Comparison of ENCODE assay signal across 23 cellular contexts in genomic region chr10:104040382-104040781, GRCh38. TPM values are rescaled to one million over a fixed set of nuclear protein-coding genes. Genes with fewer than 3 reads are reported as not detected.
DNase-seq lines count a peak whose midpoint lies in the region; ATAC-seq and TF ChIP-seq lines count a peak whose summit lies in the region.
"Had no signal": no experiment of that assay in that cellular context is flagged by ENCODE, and none has a peak within 500 bp of the region (broad histone marks: within the 10 kb centered on the region; RNA-seq: fewer than 3 reads in every experiment).

No MANE protein-coding gene starts in this region.

- TF ChIP-seq POLR2A in IMR-90 (IDR thresholded peaks at IDR 0.05; ENCODE audit: low read depth, low read length) (no peak), vagina (IDR thresholded peaks at IDR 0.05) (no peak)

- no peaks in the 10 kb centered on the region for H3K4me1 ChIP-seq in IMR-90 (ENCODE audit: control insufficient read depth, insufficient read depth, low read length)
- H3K4me1 ChIP-seq in vagina, result no peaks in the 10 kb centered on the region
- H3K4me1 ChIP-seq: A549, BE2C had no signal

- no peak overlapping the region for H4K91ac ChIP-seq in IMR-90 (ENCODE audit: insufficient read depth, low read depth, low read length)

- H3K23ac ChIP-seq in IMR-90 (ENCODE audit: low read depth, low read length), result no peak overlapping the region

- H4K20me1 ChIP-seq in IMR-90 (ENCODE audit: insufficient read depth, low read length), result no peaks in the 10 kb centered on the region

- H3K18ac ChIP-seq in IMR-90 (ENCODE audit: low read depth, low read length), result no peak overlapping the region

- no peak for DNase-seq in activated naive CD4-positive, alpha-beta T cell treated with anti-CD3 and anti-CD28 coated beads, Interleukin-2, amount 50 U/mL, for 72 hours (ENCODE audit: low spot score in 2 of 2)
- no peak for DNase-seq in activated naive CD4-positive, alpha-beta T cell treated with anti-CD3 and anti-CD28 coated beads, Interleukin-2, amount 10 ng/mL, durations not matched to agents 7 days and 5 days
- DNase-seq in IMR-90 (no peak), neural crest cell (ENCODE audit: low read depth, low spot score) (no peak), vagina (ENCODE audit: extremely low spot score in 2 of 2) (peak; percentile 31 to 37), HuH-7.5 (ENCODE audit: low spot score) (no peak)
- DNase-seq: ACHN; AML-193; BE2C; CD4-positive, alpha-beta T cell; CD8-positive, alpha-beta memory T cell; DMS 273 treated with DMSO at 0.1 percent for 48 hours; DMS79; EL; GDM1; GOT3 had no signal

- no peak overlapping the region for H2BK120ac ChIP-seq in IMR-90 (ENCODE audit: low read depth, low read length)

- no peak overlapping the region for H3K9ac ChIP-seq in IMR-90 (ENCODE audit: low read depth, low read length)
- H3K9ac ChIP-seq: BLaER1 treated with 17β-estradiol and CSF1 and Interleukin-3, amounts not matched to agents 10 nM and 100 nM had no signal

- H4K8ac ChIP-seq in IMR-90 (ENCODE audit: low read depth in 2 of 2, low read length in 2 of 2), result no peak overlapping the region

- no peak overlapping the region for H3K4me2 ChIP-seq in IMR-90 (ENCODE audit: low read depth, low read length)
- H3K4me2 ChIP-seq: A549; BLaER1 treated with 17β-estradiol and CSF1 and Interleukin-3, amounts not matched to agents 10 nM and 100 nM had no signal

- no peaks in the 10 kb centered on the region for H3K9me3 ChIP-seq in IMR-90 (ENCODE audit: control insufficient read depth, insufficient read depth, low read length)
- no peaks in the 10 kb centered on the region for H3K9me3 ChIP-seq in vagina
- H3K9me3 ChIP-seq: A549; BE2C; BLaER1 treated with 17β-estradiol and CSF1 and Interleukin-3, amounts not matched to agents 10 nM and 100 nM had no signal

- no peak overlapping the region for H3K14ac ChIP-seq in IMR-90 (replicated peaks; ENCODE audit: low read depth, low read length)

- no peaks in the 10 kb centered on the region for H3K9me3 Mint-ChIP-seq in activated naive CD4-positive, alpha-beta T cell treated with anti-CD3 and anti-CD28 coated beads, Interleukin-2, amount 50 U/mL, for 72 hours
- no peaks in the 10 kb centered on the region for H3K9me3 Mint-ChIP-seq in activated naive CD4-positive, alpha-beta T cell treated with anti-CD3 and anti-CD28 coated beads, Interleukin-2, amount 10 ng/mL, durations not matched to agents 7 days and 5 days
- peaks cover 3% of the 10 kb centered on the region for H3K9me3 Mint-ChIP-seq in neural crest cell
- H3K9me3 Mint-ChIP-seq: CD14-positive monocyte; CD4-positive, alpha-beta T cell; CD8-positive, alpha-beta memory T cell had no signal

- intact Hi-C loops in IMR-90 (cut with micrococcal nuclease), result loop anchor here (5.0 kb wide), 1 partner anchor 153 kb away; no protein-coding TSS in a partner anchor
- intact Hi-C loops in vagina (cut with DNase I), result no loop called here

- dilution Hi-C loops in IMR-90 (cut with HindIII; ENCODE audit: low sequenced_read_pairs, unreplicated experiment), result no loop called here

- no peaks in the 10 kb centered on the region for H3K4me1 Mint-ChIP-seq in activated naive CD4-positive, alpha-beta T cell treated with anti-CD3 and anti-CD28 coated beads, Interleukin-2, amount 10 ng/mL, durations not matched to agents 7 days and 5 days
- no peaks in the 10 kb centered on the region for H3K4me1 Mint-ChIP-seq in neural crest cell
- H3K4me1 Mint-ChIP-seq: CD14-positive monocyte; CD8-positive, alpha-beta memory T cell had no signal

- no peak overlapping the region for H3K56ac ChIP-seq in IMR-90 (ENCODE audit: extremely low read depth, insufficient read depth, low read length)

- H3K36me3 Mint-ChIP-seq in activated naive CD4-positive, alpha-beta T cell treated with anti-CD3 and anti-CD28 coated beads, Interleukin-2, amount 50 U/mL, for 72 hours, result no peaks in the 10 kb centered on the region
- H3K36me3 Mint-ChIP-seq in activated naive CD4-positive, alpha-beta T cell treated with anti-CD3 and anti-CD28 coated beads, Interleukin-2, amount 10 ng/mL, durations not matched to agents 7 days and 5 days, result no peaks in the 10 kb centered on the region
- H3K36me3 Mint-ChIP-seq in neural crest cell (ENCODE audit: low read depth), result no peaks in the 10 kb centered on the region
- H3K36me3 Mint-ChIP-seq: CD14-positive monocyte; CD8-positive, alpha-beta memory T cell had no signal

- no peaks in the 10 kb centered on the region for H3K79me1 ChIP-seq in IMR-90 (ENCODE audit: low read depth in 1 of 2, low read length in 2 of 2)

- H3K27ac ChIP-seq in IMR-90 (ENCODE audit: insufficient read depth, low read length), result no peak overlapping the region
- no peak overlapping the region for H3K27ac ChIP-seq in vagina
- H3K27ac ChIP-seq: 22Rv1; A549; BLaER1 treated with 17β-estradiol and CSF1 and Interleukin-3, amounts not matched to agents 10 nM and 100 nM had no signal

- POLR2A ChIA-PET in IMR-90 (lab: Charles Lee; ENCODE audit: unreplicated experiment), result no interaction called here

- no peak overlapping the region for H2BK20ac ChIP-seq in IMR-90 (ENCODE audit: low read depth, low read length)

- H4K5ac ChIP-seq in IMR-90 (ENCODE audit: low read depth, low read length), result no peak overlapping the region

- H3K36me3 ChIP-seq in IMR-90 (ENCODE audit: control insufficient read depth, insufficient read depth, low read length), result no peaks in the 10 kb centered on the region
- H3K36me3 ChIP-seq in vagina, result no peaks in the 10 kb centered on the region
- H3K36me3 ChIP-seq: BE2C; BLaER1 treated with 17β-estradiol and CSF1 and Interleukin-3, amounts not matched to agents 10 nM and 100 nM had no signal

- no peak overlapping the region for H3K4me3 ChIP-seq in IMR-90 (ENCODE audit: insufficient read depth, low read depth, low read length)
- no peak overlapping the region for H3K4me3 ChIP-seq in vagina
- H3K4me3 ChIP-seq: A549; BLaER1 treated with 17β-estradiol and CSF1 and Interleukin-3, amounts not matched to agents 10 nM and 100 nM; GM12878 had no signal

- peak overlapping the region; percentile 33 for H2AK9ac ChIP-seq in IMR-90 (replicated peaks; ENCODE audit: low read depth, low read length, poor library complexity)

- no peaks in the 10 kb centered on the region for H3K27me3 ChIP-seq in IMR-90 (ENCODE audit: control insufficient read depth, insufficient read depth, low read length)
- no peaks in the 10 kb centered on the region for H3K27me3 ChIP-seq in vagina
- H3K27me3 ChIP-seq: BE2C; BLaER1 treated with 17β-estradiol and CSF1 and Interleukin-3, amounts not matched to agents 10 nM and 100 nM had no signal

- no peak overlapping the region for H2AK5ac ChIP-seq in IMR-90 (ENCODE audit: low read depth, low read length)

- TF ChIP-seq CTCF in IMR-90 (conservative IDR thresholded peaks at IDR 0.05; ENCODE audit: low read depth, low read length) (no peak), neural crest cell (conservative IDR thresholded peaks at IDR 0.05) (no peak), vagina (IDR thresholded peaks at IDR 0.05) (no peak)

- H2BK5ac ChIP-seq in IMR-90 (ENCODE audit: low read depth, low read length, poor library complexity, severe bottlenecking), result no peak overlapping the region

- no TSS peak for BruUV-seq in IMR-90 (replicated peaks; lab: Mats Ljungman, UMichigan)

- H3K27ac Mint-ChIP-seq in activated naive CD4-positive, alpha-beta T cell treated with anti-CD3 and anti-CD28 coated beads, Interleukin-2, amount 50 U/mL, for 72 hours, result peak overlapping the region; percentile 48 to 54
- no peak overlapping the region for H3K27ac Mint-ChIP-seq in activated naive CD4-positive, alpha-beta T cell treated with anti-CD3 and anti-CD28 coated beads, Interleukin-2, amount 10 ng/mL, durations not matched to agents 7 days and 5 days
- H3K27ac Mint-ChIP-seq in neural crest cell (ENCODE audit: unreplicated experiment), result peak overlapping the region; percentile 27
- H3K27ac Mint-ChIP-seq: CD4-positive, alpha-beta T cell; CD8-positive, alpha-beta memory T cell had no signal

- WGBS in IMR-90 (ENCODE audit: extremely low coverage in 2 of 2, insufficient read length in 1 of 2), 2 experiments, result 0% methylated on average over 1 of the region's 6 CpGs; no CpG with 5 or more reads in 1 of the 2 experiments

- TF ChIP-seq RAD21 in IMR-90 (IDR thresholded peaks at IDR 0.05; ENCODE audit: low read length), result no peak

- H3K27me3 Mint-ChIP-seq in activated naive CD4-positive, alpha-beta T cell treated with anti-CD3 and anti-CD28 coated beads, Interleukin-2, amount 10 ng/mL, durations not matched to agents 7 days and 5 days, result peaks cover 30% of the 10 kb centered on the region
- H3K27me3 Mint-ChIP-seq in neural crest cell (ENCODE audit: low read depth), result no peaks in the 10 kb centered on the region
- H3K27me3 Mint-ChIP-seq: CD4-positive, alpha-beta T cell had no signal

- no peak for ATAC-seq in activated naive CD4-positive, alpha-beta T cell treated with anti-CD3 and anti-CD28 coated beads, Interleukin-2, amount 50 U/mL, for 72 hours
- ATAC-seq in IMR-90 (ENCODE audit: low read depth), result no peak
- no peak for ATAC-seq in GM21360 (IDR thresholded peaks at IDR 0.05; ENCODE audit: unreplicated experiment)
- ATAC-seq in HG02571 (IDR thresholded peaks at IDR 0.05; ENCODE audit: unreplicated experiment), result no peak
- ATAC-seq: A549, GM12878 had no signal

- CTCF ChIA-PET in activated naive CD4-positive, alpha-beta T cell treated with anti-CD3 and anti-CD28 coated beads, Interleukin-2, amount 10 ng/mL, durations not matched to agents 7 days and 5 days (lab: Charles Lee), result no interaction called here
- CTCF ChIA-PET in IMR-90 (lab: Yijun Ruan, JAX), result no interaction called here

- peaks cover 12% of the 10 kb centered on the region; the same call in 1 of the 2 replicates for H3K9me1 ChIP-seq in IMR-90 (ENCODE audit: insufficient read depth, low read length)

- no peak overlapping the region for H3K4ac ChIP-seq in IMR-90 (ENCODE audit: low read depth, low read length)

- in situ Hi-C loops in IMR-90 (cut with MboI; ENCODE audit: low sequenced_read_pairs), result loop anchor here (5.0 kb wide), 1 partner anchor 167 kb away; no protein-coding TSS in a partner anchor

- H2BK15ac ChIP-seq in IMR-90 (ENCODE audit: low read depth, low read length), result no peak overlapping the region

- H2AFZ ChIP-seq in IMR-90 (replicated peaks; ENCODE audit: low read length, poor library complexity), result no peak overlapping the region

- H3K4me3 Mint-ChIP-seq in activated naive CD4-positive, alpha-beta T cell treated with anti-CD3 and anti-CD28 coated beads, Interleukin-2, amount 10 ng/mL, durations not matched to agents 7 days and 5 days, result no peak overlapping the region
- H3K4me3 Mint-ChIP-seq in neural crest cell, result no peak overlapping the region
- H3K4me3 Mint-ChIP-seq: CD14-positive monocyte; CD4-positive, alpha-beta T cell; CD8-positive, alpha-beta memory T cell had no signal

TF ChIP-seq in IMR-90, 13 proteins besides CTCF, POLR2A, EP300 and RAD21 (continues in another document):
- no peak for TF ChIP-seq RFX5 (IDR thresholded peaks at IDR 0.05; ENCODE audit: low read depth, low read length)
- TF ChIP-seq MAFK (IDR thresholded peaks at IDR 0.05; ENCODE audit: low read depth, low read length), result no peak

RNA-seq across cellular contexts. Expression of gene COL17A1, which starts 45.3 kb away (rescaled TPM):
- not detected for total RNA-seq in activated naive CD4-positive, alpha-beta T cell treated with anti-CD3 and anti-CD28 coated beads, Interleukin-2, amount 50 U/mL, for 72 hours
- total RNA-seq in IMR-90 (2012; rRNA removed), result 0.18 and 0.83 TPM in 2 replicates
- 0.14 and 0.32 TPM in 2 replicates for polyA plus RNA-seq in IMR-90 (2012; rRNA removed)
- polyA plus RNA-seq in IMR-90 (2012; cell fraction: cytosol; rRNA removed), result 0.11 TPM in 2 replicates
- polyA plus RNA-seq in IMR-90 (2012; cell fraction: nucleus; rRNA removed; ENCODE audit: low replicate concordance), result 0.60 and 0.83 TPM in 2 replicates
- not detected in 2 replicates for total RNA-seq in neural crest cell
- 149 TPM for total RNA-seq in vagina
- total RNA-seq: CD4-positive, alpha-beta T cell; CD8-positive, alpha-beta memory T cell; GM12878 had no signal
- polyA plus RNA-seq: CD14-positive monocyte; CD8-positive, alpha-beta memory T cell had no signal

Comparison
In these comparisons a context has a peak if more than half of its experiments do, and no peak if none do; other contexts are left out.
1. DNase-seq: peak in vagina (2 of 2); none in activated naive CD4-positive, alpha-beta T cell treated with anti-CD3 and anti-CD28 coated beads, Interleukin-2, amount 50 U/mL, for 72 hours (0 of 2), activated naive CD4-positive, alpha-beta T cell treated with anti-CD3 and anti-CD28 coated beads, Interleukin-2, amount 10 ng/mL, durations not matched to agents 7 days and 5 days (single experiment), IMR-90 (single experiment), neural crest cell (single experiment) and HuH-7.5 (single experiment).
2. RNA of gene COL17A1, which starts 45.3 kb away (total RNA-seq): 149 TPM in vagina (single experiment); 0.18 to 0.83 TPM in IMR-90, not detected in neural crest cell and not detected in activated naive CD4-positive, alpha-beta T cell treated with anti-CD3 and anti-CD28 coated beads, Interleukin-2, amount 50 U/mL, for 72 hours; every median in the first group is over 10 times any median in the second.